In genomic region chr15:90001683-90002427, GRCh38 we compare ENCODE assay signal across 8 cellular contexts. TPM values are rescaled to one million over a fixed set of nuclear protein-coding genes. Genes with fewer than 3 reads are reported as not detected.
A peak's percentile ranks its signal among the peaks of the same experiment; 100 is the strongest.
DNase-seq lines count a peak whose midpoint lies in the region; ATAC-seq, FAIRE-seq and TF ChIP-seq lines count a peak whose summit lies in the region.

No MANE protein-coding gene starts in this region.

- no peak for FAIRE-seq in RCC 7860 (lab: Jason Lieb, UNC)

- TF ChIP-seq CTCF in foreskin fibroblast (IDR thresholded peaks at IDR 0.05; ENCODE audit: low read depth, low read length) (no peak), neural progenitor cell (IDR thresholded peaks at IDR 0.05) (no peak), thyroid gland (IDR thresholded peaks at IDR 0.05) (peak in 1 of 6 experiments; percentile 3)

- ATAC-seq in HG02678 (IDR thresholded peaks at IDR 0.05; ENCODE audit: unreplicated experiment): peak; percentile 36

- peak overlapping the region; percentile 60 for H3K27ac ChIP-seq in neural progenitor cell
- peak overlapping the region; percentile 71 to 89 (median 83) for H3K27ac ChIP-seq in thyroid gland

- H3K4me3 ChIP-seq in GM08714 (ENCODE audit: low read length) (peak overlapping the region; percentile 80), foreskin fibroblast (ENCODE audit: low read depth in 1 of 2, low read length in 2 of 2) (peak overlapping the region; percentile 52 to 76), neural progenitor cell (peak overlapping the region; percentile 91), thyroid gland (replicated peaks in 1 of 3) (peak overlapping the region; percentile 27 to 79 (median 78))

- H3K27me3 ChIP-seq in neural progenitor cell: no peaks in the 10 kb centered on the region
- no peaks in the 10 kb centered on the region for H3K27me3 ChIP-seq in thyroid gland

- H3K4me1 Mint-ChIP-seq in neural progenitor cell: peaks cover 58% of the 10 kb centered on the region

- peaks cover 46% of the 10 kb centered on the region for H3F3A ChIP-seq in neural progenitor cell (ENCODE audit: low read depth)

- peaks cover 4% of the 10 kb centered on the region for H3K36me3 Mint-ChIP-seq in neural progenitor cell

- no peak overlapping the region for H2AFZ ChIP-seq in neural progenitor cell (replicated peaks)

- no peaks in the 10 kb centered on the region for H3K36me3 ChIP-seq in neural progenitor cell
- H3K36me3 ChIP-seq in thyroid gland: no peaks in the 10 kb centered on the region

- no peak for TF ChIP-seq POLR2A in thyroid gland (IDR thresholded peaks at IDR 0.05)

- H3K4me1 ChIP-seq in neural progenitor cell: peaks cover 51% of the 10 kb centered on the region
- H3K4me1 ChIP-seq in thyroid gland: peaks cover 22 to 51% of the 10 kb centered on the region in 2 donors

- H3K4me3 Mint-ChIP-seq in neural progenitor cell: peak overlapping the region; percentile 89

- H3K27me3 Mint-ChIP-seq in neural progenitor cell (ENCODE audit: insufficient read depth, low read depth): peaks cover 4% of the 10 kb centered on the region

- peaks cover 58% of the 10 kb centered on the region for H3K79me2 ChIP-seq in neural progenitor cell (ENCODE audit: low read depth)

- peak overlapping the region; percentile 79 for H3K4me2 ChIP-seq in neural progenitor cell

- H3K9ac ChIP-seq in neural progenitor cell: peak overlapping the region; percentile 55

- DNase-seq in RCC 7860 (ENCODE audit: low spot score) (peak; percentile 8), activated gamma-delta T cell (lab: John Stamatoyannopoulos, UW) (peak; percentile 57), foreskin fibroblast (peak; percentile 51 to 75), neural progenitor cell (ENCODE audit: low spot score) (peak; percentile 79), thyroid gland (peak; percentile 55 to 61), NCI-H187 (lab: John Stamatoyannopoulos, UW) (no peak)

- intact Hi-C loops in thyroid gland (cut with DNase I): loop anchor here (10.0 kb wide), 1 partner anchor 63 kb away; no protein-coding TSS in a partner anchor

- WGBS in thyroid gland, 2 donors: 0% methylated on average over 30 to 35 of the region's 89 CpGs

- H3K9me3 Mint-ChIP-seq in neural progenitor cell: no peaks in the 10 kb centered on the region

- H3K27ac Mint-ChIP-seq in neural progenitor cell: peak overlapping the region; percentile 74

- peaks cover 44% of the 10 kb centered on the region for H4K20me1 ChIP-seq in neural progenitor cell (ENCODE audit: low read depth)

- H3K9me3 ChIP-seq in neural progenitor cell (ENCODE audit: low read depth): no peaks in the 10 kb centered on the region
- no peaks in the 10 kb centered on the region for H3K9me3 ChIP-seq in thyroid gland

RNA-seq across cellular contexts. Expression of gene ZNF710, which starts 0.7 kb away (rescaled TPM):
- total RNA-seq in neural progenitor cell (ENCODE audit: low replicate concordance) (14.9 and 29.6 TPM in 2 replicates), thyroid gland (10 to 100 TPM in 3 of 4 donors, 1 to 10 TPM in 1; 8.9 to 17.2 (median 11.5) TPM)

Comparison
In these comparisons a context has a peak if more than half of its experiments do, and no peak if none do; other contexts are left out.
1. DNase-seq: peak in RCC 7860 (single experiment), activated gamma-delta T cell (single experiment), foreskin fibroblast (2 of 2), neural progenitor cell (single experiment) and thyroid gland (2 of 2); none in NCI-H187 (0 of 2).
2. Peak in every context shown above with its lines, with median percentiles within 50 percentile points of each other: H3K4me3 ChIP-seq.